ENCODE assay signal across 8 cellular contexts in the genomic region with DNA sequence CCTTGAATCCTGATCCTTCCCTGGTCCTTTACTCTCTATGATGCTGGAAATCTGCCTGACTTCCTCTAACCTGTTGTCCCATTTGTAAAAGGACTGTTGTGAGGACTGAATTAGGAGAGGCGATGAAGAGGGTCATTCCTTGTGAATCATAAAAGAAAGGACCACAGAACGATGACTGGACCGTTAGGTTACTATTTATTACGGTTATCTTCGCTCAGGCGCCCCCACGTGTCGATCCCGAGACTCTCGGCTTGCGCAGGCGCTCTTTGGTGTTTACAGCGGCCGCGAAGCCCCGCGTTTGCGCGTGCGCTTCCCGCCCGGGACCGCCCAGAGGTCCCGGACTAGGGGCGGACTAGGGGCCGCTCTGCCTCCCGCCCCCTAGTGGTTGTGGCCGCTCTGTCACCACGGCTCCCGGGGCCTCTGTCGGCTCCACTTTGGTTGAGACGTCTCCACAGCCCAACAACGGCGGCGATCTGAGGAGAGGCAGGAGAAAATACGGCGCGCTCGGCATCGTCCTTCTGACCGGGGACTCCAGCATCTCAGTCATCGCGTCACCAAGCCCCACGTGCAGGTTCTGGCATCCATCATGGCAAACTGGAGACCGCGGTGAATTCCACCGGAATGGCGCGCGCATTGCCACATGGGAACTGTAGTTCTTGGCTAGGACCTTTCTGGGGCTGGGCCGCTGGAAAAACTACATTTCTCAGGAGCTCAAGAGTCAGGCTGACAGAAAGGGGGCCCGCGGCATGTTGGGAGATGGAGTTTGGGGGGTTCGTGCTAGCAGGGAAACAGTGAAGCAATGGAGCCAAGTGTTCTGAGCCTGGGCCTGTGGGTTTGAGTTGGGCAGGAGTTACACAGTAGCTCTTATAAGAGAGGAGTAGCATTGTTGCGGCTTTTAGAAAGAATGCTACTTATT. TPM values are rescaled to one million over a fixed set of nuclear protein-coding genes. Genes with fewer than 3 reads are reported as not detected.
DNase-seq lines count a peak whose midpoint lies in the region; ATAC-seq lines count a peak whose summit lies in the region.

A gene with protein sequence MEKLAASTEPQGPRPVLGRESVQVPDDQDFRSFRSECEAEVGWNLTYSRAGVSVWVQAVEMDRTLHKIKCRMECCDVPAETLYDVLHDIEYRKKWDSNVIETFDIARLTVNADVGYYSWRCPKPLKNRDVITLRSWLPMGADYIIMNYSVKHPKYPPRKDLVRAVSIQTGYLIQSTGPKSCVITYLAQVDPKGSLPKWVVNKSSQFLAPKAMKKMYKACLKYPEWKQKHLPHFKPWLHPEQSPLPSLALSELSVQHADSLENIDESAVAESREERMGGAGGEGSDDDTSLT (minus strand): TSS at position 596 of the 916 bp plus-strand sequence. CDS start 12,866 bp downstream, outside the sequence.

- no peaks in the 10 kb centered on the region for H3K27me3 Mint-ChIP-seq in activated CD4-positive, alpha-beta T cell treated with anti-CD3 and anti-CD28 coated beads, Interleukin-2, amount 10 ng/mL, durations not matched to agents 24 days and 14 days

- ATAC-seq in GM19324 (IDR thresholded peaks at IDR 0.05; ENCODE audit: low FRiP score, unreplicated experiment) (peak; percentile 92), HG03469 (IDR thresholded peaks at IDR 0.05; ENCODE audit: unreplicated experiment) (peak; percentile 53), left colon (peak; percentile 95)

- H3K4me1 Mint-ChIP-seq in activated CD4-positive, alpha-beta T cell treated with anti-CD3 and anti-CD28 coated beads, Interleukin-2, amount 10 ng/mL, durations not matched to agents 24 days and 14 days, result peaks cover 23% of the 10 kb centered on the region

- intact Hi-C loops in activated CD4-positive, alpha-beta T cell treated with anti-CD3 and anti-CD28 coated beads, Interleukin-2, amount 10 ng/mL, durations not matched to agents 24 days and 14 days (cut with micrococcal nuclease), result loop anchor here (1.0 to 2.0 kb wide), 3 partner anchors 20 to 68 kb away; a partner anchor contains a TSS
- intact Hi-C loops in left colon (cut with DNase I, micrococcal nuclease), result loop anchor here in 1 of 2 donors (5.0 kb wide), 1 partner anchor 66 kb away; no protein-coding TSS in a partner anchor

- H3K9me3 Mint-ChIP-seq in activated CD4-positive, alpha-beta T cell treated with anti-CD3 and anti-CD28 coated beads, Interleukin-2, amount 10 ng/mL, durations not matched to agents 24 days and 14 days, result no peaks in the 10 kb centered on the region

- H3K4me3 Mint-ChIP-seq in activated CD4-positive, alpha-beta T cell treated with anti-CD3 and anti-CD28 coated beads, Interleukin-2, amount 10 ng/mL, durations not matched to agents 24 days and 14 days, result peak within 1 kb of the TSS; percentile 94

- H3K27ac Mint-ChIP-seq in activated CD4-positive, alpha-beta T cell treated with anti-CD3 and anti-CD28 coated beads, Interleukin-2, amount 10 ng/mL, durations not matched to agents 24 days and 14 days, result peak within 1 kb of the TSS; percentile 99

- H3K36me3 Mint-ChIP-seq in activated CD4-positive, alpha-beta T cell treated with anti-CD3 and anti-CD28 coated beads, Interleukin-2, amount 10 ng/mL, durations not matched to agents 24 days and 14 days (ENCODE audit: low read depth), result no peaks in the 10 kb centered on the region

- DNase-seq in C1 segment of cervical spinal cord (lab: John Stamatoyannopoulos, UW), result peak; percentile 86 to 100 (median 99)
- DNase-seq in NCI-H526 treated with DMSO at 0.1 percent for 48 hours (lab: John Stamatoyannopoulos, UW), result peak; percentile 93
- peak; percentile 99 for DNase-seq in activated CD4-positive, alpha-beta T cell treated with anti-CD3 and anti-CD28 coated beads, Interleukin-2, amount 10 ng/mL, durations not matched to agents 24 days and 14 days
- peak; percentile 77 for DNase-seq in cortex of kidney (lab: John Stamatoyannopoulos, UW)
- peak; percentile 95 to 99 for DNase-seq in left colon
- DNase-seq in stimulated activated CD4-positive, alpha-beta T cell treated with anti-CD3 and anti-CD28 coated beads, Interleukin-2, amount 100 ng/mL, for 24 hours, result peak; percentile 94

RNA-seq across cellular contexts. Expression of the gene that starts here (rescaled TPM):
- 16.3 and 17.2 TPM in 2 replicates for total RNA-seq in activated CD4-positive, alpha-beta T cell treated with anti-CD3 and anti-CD28 coated beads, Interleukin-2, amount 10 ng/mL, durations not matched to agents 24 days and 14 days
- 100 to 1,000 TPM; 417 to 464 TPM for total RNA-seq in left colon

Comparison
In these comparisons a context has a peak if more than half of its experiments do, and no peak if none do; other contexts are left out.
1. Peak in every context shown above with its lines: DNase-seq and ATAC-seq.
2. RNA of the gene that starts here (total RNA-seq): 417 to 464 TPM in left colon; 16.3 to 17.2 TPM in activated CD4-positive, alpha-beta T cell treated with anti-CD3 and anti-CD28 coated beads, Interleukin-2, amount 10 ng/mL, durations not matched to agents 24 days and 14 days; every median in the first group is over 10 times any median in the second.